In genomic region chr1:53139911-53140310, GRCh38 we compare ENCODE assay signal across 15 cellular contexts. TPM values are rescaled to one million over a fixed set of nuclear protein-coding genes. Genes with fewer than 3 reads are reported as not detected.
DNase-seq lines count a peak whose midpoint lies in the region; ATAC-seq and TF ChIP-seq lines count a peak whose summit lies in the region.
"Had no signal": no experiment of that assay in that cellular context is flagged by ENCODE, and none has a peak within 500 bp of the region (broad histone marks: within the 10 kb centered on the region; RNA-seq: fewer than 3 reads in every experiment).

No MANE protein-coding gene starts in this region.

- ATAC-seq in heart right ventricle (peak in 4 of 8 donors; percentile 40 to 67 (median 55)), right cardiac atrium (no peak), lower lobe of right lung (no peak)
- ATAC-seq: activated T-helper 17 cell treated with anti-CD3 and anti-CD28 coated beads, Interleukin-2, amount 50 U/mL, for 72 hours; left colon; natural killer cell; T-helper 17 cell had no signal

- TF ChIP-seq CTCF in heart right ventricle (IDR thresholded peaks at IDR 0.05), result no peak
- no peak for TF ChIP-seq CTCF in coronary artery (IDR thresholded peaks at IDR 0.05)
- no peak for TF ChIP-seq CTCF in lower lobe of right lung (IDR thresholded peaks at IDR 0.05)
- TF ChIP-seq CTCF in uterus (IDR thresholded peaks at IDR 0.05), result no peak
- TF ChIP-seq CTCF in adrenal gland (IDR thresholded peaks at IDR 0.05), result no peak

- H3K36me3 ChIP-seq in heart right ventricle, result no peaks in the 10 kb centered on the region
- no peaks in the 10 kb centered on the region for H3K36me3 ChIP-seq in lower lobe of right lung
- no peaks in the 10 kb centered on the region for H3K36me3 ChIP-seq in uterus
- no peaks in the 10 kb centered on the region for H3K36me3 ChIP-seq in adrenal gland (replicated peaks in 1 of 2)

- intact Hi-C loops in heart right ventricle (cut with DNase I), result no loop called here
- intact Hi-C loops in right cardiac atrium (cut with DNase I), result no loop called here
- intact Hi-C loops in lower lobe of right lung (cut with DNase I), result no loop called here
- intact Hi-C loops in uterus (cut with DNase I; ENCODE audit: low total_unique reads), result no loop called here
- intact Hi-C loops in adrenal gland (cut with DNase I), result no loop called here

- H3K4me3 ChIP-seq in heart right ventricle (no peak overlapping the region), right cardiac atrium (ENCODE audit: low read length) (no peak overlapping the region), coronary artery (no peak overlapping the region), lower lobe of right lung (no peak overlapping the region), uterus (no peak overlapping the region), adrenal gland (no peak overlapping the region)

- H3K27me3 ChIP-seq in heart right ventricle (no peaks in the 10 kb centered on the region), right cardiac atrium (ENCODE audit: control insufficient read depth, insufficient read depth) (no peaks in the 10 kb centered on the region), lower lobe of right lung (ENCODE audit: low read depth) (no peaks in the 10 kb centered on the region), uterus (no peaks in the 10 kb centered on the region), adrenal gland (no peaks in the 10 kb centered on the region)

- H3K27ac ChIP-seq in heart right ventricle, result peak overlapping the region in 6 of 10 donors; percentile 46 to 83 (median 62)
- H3K27ac ChIP-seq in right cardiac atrium (ENCODE audit: low read length), result no peak overlapping the region
- H3K27ac ChIP-seq in coronary artery, result peak overlapping the region in 1 of 2 donors; percentile 45
- peak overlapping the region; percentile 31 for H3K27ac ChIP-seq in lower lobe of right lung
- peak overlapping the region; percentile 55 to 80 for H3K27ac ChIP-seq in uterus
- no peak overlapping the region for H3K27ac ChIP-seq in adrenal gland
- no peak overlapping the region for H3K27ac ChIP-seq in substantia nigra (ENCODE audit: low read depth, low read length, poor library complexity, severe bottlenecking)

- H3K4me1 ChIP-seq in heart right ventricle, result peaks cover 0 to 55% (median 19%) of the 10 kb centered on the region in 9 donors
- H3K4me1 ChIP-seq in right cardiac atrium (ENCODE audit: control insufficient read depth, insufficient read depth, low read length), result peaks cover 5% of the 10 kb centered on the region
- H3K4me1 ChIP-seq in lower lobe of right lung, result peaks cover 13% of the 10 kb centered on the region
- H3K4me1 ChIP-seq in uterus, result no peaks in the 10 kb centered on the region
- no peaks in the 10 kb centered on the region for H3K4me1 ChIP-seq in adrenal gland (replicated peaks in 1 of 2)

- TF ChIP-seq POLR2A in uterus (IDR thresholded peaks at IDR 0.05), result no peak
- TF ChIP-seq POLR2A in adrenal gland (IDR thresholded peaks at IDR 0.05), result no peak

- DNase-seq in heart right ventricle, result no peak
- no peak for DNase-seq in right cardiac atrium
- DNase-seq in coronary artery (ENCODE audit: low spot score), result peak; percentile 2
- no peak for DNase-seq in lower lobe of right lung
- DNase-seq in uterus, result no peak
- no peak for DNase-seq in adrenal gland
- DNase-seq in substantia nigra (lab: John Stamatoyannopoulos, UW), result no peak
- DNase-seq in NCI-H2107 treated with DMSO at 0.1 percent for 48 hours (lab: John Stamatoyannopoulos, UW; ENCODE audit: unreplicated experiment), result no peak
- DNase-seq: ACHN; activated CD4-positive, alpha-beta T cell treated with anti-CD3 and anti-CD28 coated beads, Interleukin-2, amount 10 ng/mL, durations not matched to agents 24 days and 14 days; left colon; natural killer cell; T-helper 17 cell had no signal

- H3K9me3 ChIP-seq in heart right ventricle (peaks cover 0 to 13% (median 7%) of the 10 kb centered on the region in 11 donors), right cardiac atrium (ENCODE audit: control insufficient read depth, low read length) (no peaks in the 10 kb centered on the region), lower lobe of right lung (peaks cover 10% of the 10 kb centered on the region), uterus (no peaks in the 10 kb centered on the region), adrenal gland (replicated peaks in 1 of 3) (no peaks in the 10 kb centered on the region)

RNA-seq across cellular contexts. Expression of gene SLC1A7, which starts 2.5 kb away (rescaled TPM):
- total RNA-seq in heart right ventricle, result 1 to 10 TPM in 1 of 10 donors, under 1 TPM in 9; 0.12 to 2.0 (median 0.42) TPM
- under 1 TPM; 0.04 to 0.66 TPM for polyA plus RNA-seq in heart right ventricle
- 1 to 10 TPM in 2 of 4 donors, under 1 TPM in 2; 0.71 to 1.8 (median 1.1) TPM for total RNA-seq in right cardiac atrium
- polyA plus RNA-seq in right cardiac atrium, result 0.57 TPM
- total RNA-seq in lower lobe of right lung, result 0.68 TPM
- under 1 TPM in 1 of 4 donors, not detected in 3; 0.24 TPM for total RNA-seq in uterus
- 1 to 10 TPM in 1 of 8 donors, under 1 TPM in 1, not detected in 6; 0.17 to 1.6 TPM for total RNA-seq in adrenal gland
- under 1 TPM; 0.05 to 0.30 (median 0.16) TPM for polyA plus RNA-seq in adrenal gland
- total RNA-seq: activated CD4-positive, alpha-beta T cell treated with anti-CD3 and anti-CD28 coated beads, Interleukin-2, amount 10 ng/mL, durations not matched to agents 24 days and 14 days; activated T-helper 17 cell treated with anti-CD3 and anti-CD28 coated beads, Interleukin-2, amount 50 U/mL, for 72 hours; OCI-LY7; T-helper 17 cell had no signal

RNA-seq across cellular contexts. Expression of gene CPT2, which starts 56.7 kb away (rescaled TPM):
- 10 to 100 TPM; 29.3 to 48.7 (median 37.5) TPM for total RNA-seq in heart right ventricle
- polyA plus RNA-seq in heart right ventricle, result 10 to 100 TPM; 10.3 to 12.2 TPM
- total RNA-seq in right cardiac atrium, result 10 to 100 TPM; 12.1 to 21.2 (median 14.3) TPM
- polyA plus RNA-seq in right cardiac atrium, result 19.3 TPM
- 26.3 TPM for total RNA-seq in lower lobe of right lung
- total RNA-seq in uterus, result 10 to 100 TPM in 2 of 4 donors, 1 to 10 TPM in 2; 2.4 to 83.3 (median 10.2) TPM
- 10 to 100 TPM; 35.6 to 61.3 (median 43.1) TPM for total RNA-seq in adrenal gland
- polyA plus RNA-seq in adrenal gland, result 10 to 100 TPM in 2 of 3 donors, 1 to 10 TPM in 1; 7.8 to 79.5 (median 10.3) TPM

Comparison
In these comparisons a context has a peak if more than half of its experiments do, and no peak if none do; other contexts are left out.
1. H3K27ac ChIP-seq: peak in heart right ventricle (6 of 10), lower lobe of right lung (single experiment) and uterus (2 of 2); none in right cardiac atrium (single experiment), adrenal gland (0 of 5) and substantia nigra (single experiment).